In genomic region chr6:32047855-32048766, GRCh38 we compare ENCODE assay signal across 8 cellular contexts. TPM values are rescaled to one million over a fixed set of nuclear protein-coding genes. Genes with fewer than 3 reads are reported as not detected.
DNase-seq lines count a peak whose midpoint lies in the region; ATAC-seq, FAIRE-seq and TF ChIP-seq lines count a peak whose summit lies in the region.

No MANE protein-coding gene starts in this region.

- H3K9me3 Mint-ChIP-seq in Caco-2 (ENCODE audit: unreplicated experiment): no peaks in the 10 kb centered on the region

- no peaks in the 10 kb centered on the region for H3K27me3 ChIP-seq in Caco-2 (replicated peaks; ENCODE audit: control insufficient read depth, insufficient read depth, low read length)
- no peaks in the 10 kb centered on the region for H3K27me3 ChIP-seq in ascending aorta
- no peaks in the 10 kb centered on the region for H3K27me3 ChIP-seq in small intestine (ENCODE audit: control insufficient read depth in 2 of 2, insufficient read depth in 2 of 2, low read length in 2 of 2)

- H3K9me3 ChIP-seq in Caco-2 (no peaks in the 10 kb centered on the region), ascending aorta (no peaks in the 10 kb centered on the region), small intestine (ENCODE audit: control insufficient read depth, low read depth) (no peaks in the 10 kb centered on the region)

- no peaks in the 10 kb centered on the region for H3K27me3 Mint-ChIP-seq in Caco-2 (ENCODE audit: insufficient read depth, unreplicated experiment)

- intact Hi-C loops in Caco-2 (cut with micrococcal nuclease; ENCODE audit: unreplicated experiment) (no loop called here), ascending aorta (cut with DNase I) (loop anchor here (2.0 to 10.0 kb wide), 3 partner anchors 39 to 107 kb away; partner anchors contain the start of genes PPT2 and PRRT1)

- H3K4me1 Mint-ChIP-seq in Caco-2 (ENCODE audit: low read depth, unreplicated experiment): no peaks in the 10 kb centered on the region

- no peaks in the 10 kb centered on the region for H3K36me3 Mint-ChIP-seq in Caco-2 (ENCODE audit: insufficient read depth, unreplicated experiment)

- H3K27ac ChIP-seq in ascending aorta: peak overlapping the region; percentile 69 to 77
- H3K27ac ChIP-seq in small intestine (ENCODE audit: low read depth in 1 of 2, low read length in 1 of 2): peak overlapping the region in 1 of 2 donors; percentile 52

- H3K36me3 ChIP-seq in Caco-2 (ENCODE audit: control insufficient read depth, insufficient read depth, low read length) (no peaks in the 10 kb centered on the region), ascending aorta (peaks cover 5 to 22% of the 10 kb centered on the region in 2 donors), small intestine (ENCODE audit: control insufficient read depth in 2 of 2, insufficient read depth in 2 of 2, low read length in 2 of 2) (no peaks in the 10 kb centered on the region)

- WGBS in small intestine, 3 donors: 41 to 51% (median 45%) methylated on average over 42 of the region's 42 CpGs

- CTCF ChIA-PET in Caco-2 (lab: Charles Lee): interaction anchor here (1.0 to 1.4 kb wide), 2 partner anchors 71 to 80 kb away, joined by 3 read pairs; partner anchors contain the start of gene ATF6B

- no peak overlapping the region for H3K4me3 ChIP-seq in Caco-2 (ENCODE audit: low read depth, low read length)
- H3K4me3 ChIP-seq in ascending aorta: no peak overlapping the region
- H3K4me3 ChIP-seq in small intestine (ENCODE audit: low read depth in 1 of 2, low read length in 2 of 2): no peak overlapping the region

- H3K27ac Mint-ChIP-seq in Caco-2 (ENCODE audit: unreplicated experiment): no peak overlapping the region

- TF ChIP-seq CTCF in Caco-2 (IDR thresholded peaks at IDR 0.05; ENCODE audit: insufficient read depth in 1 of 2, low read depth in 1 of 2, low read length in 1 of 2, severe bottlenecking in 1 of 2, unreplicated experiment in 1 of 2): peak; percentile 73 to 83
- TF ChIP-seq CTCF in ascending aorta (IDR thresholded peaks at IDR 0.05): peak; percentile 81 to 91 (median 83)

- POLR2A ChIA-PET in Caco-2 (lab: Charles Lee): no interaction called here

- peak; percentile 66 to 75 for DNase-seq in Caco-2
- peak; percentile 57 for DNase-seq in HT1080 (ENCODE audit: low read depth)
- peak; percentile 26 to 62 (median 47) for DNase-seq in T-helper 2 cell
- DNase-seq in ascending aorta (ENCODE audit: low spot score in 2 of 2): peak in 1 of 2 donors; percentile 87
- peak in 42 of 51 donors; percentile 4 to 73 (median 33) for DNase-seq in hypothalamus (lab: John Stamatoyannopoulos, UW)
- peak; percentile 79 for DNase-seq in small intestine
- no peak for DNase-seq in occipital lobe (lab: John Stamatoyannopoulos, UW)

- no peak for ATAC-seq in HG03457 (IDR thresholded peaks at IDR 0.05; ENCODE audit: unreplicated experiment)

- H3K4me1 ChIP-seq in Caco-2: peaks cover 7% of the 10 kb centered on the region
- H3K4me1 ChIP-seq in ascending aorta: peaks cover 0 to 19% of the 10 kb centered on the region in 2 donors
- H3K4me1 ChIP-seq in small intestine (ENCODE audit: control insufficient read depth in 2 of 2, insufficient read depth in 1 of 2, low read depth in 1 of 2, low read length in 1 of 2): no peaks in the 10 kb centered on the region

- FAIRE-seq in small intestine (lab: Jason Lieb, UNC): no peak

- no TSS peak for BruUV-seq in Caco-2 (replicated peaks; lab: Mats Ljungman, UMichigan)

- H3K4me3 Mint-ChIP-seq in Caco-2 (ENCODE audit: unreplicated experiment): no peak overlapping the region

RNA-seq across cellular contexts. Expression of gene CYP21A2, which starts 9.9 kb away (rescaled TPM):
- total RNA-seq in Caco-2 (2022): not detected in 2 replicates
- not detected in 2 replicates for total RNA-seq in HT1080 (2014; rRNA removed; shearing (Covaris generic))
- polyA plus RNA-seq in HT1080 (2015; cell fraction: cytosol; rRNA removed): not detected in 2 replicates
- polyA plus RNA-seq in HT1080 (2015; cell fraction: nucleus; rRNA removed): not detected in 2 replicates
- 14.0 TPM for total RNA-seq in ascending aorta
- polyA plus RNA-seq in small intestine: 1 to 10 TPM in 1 of 3 donors, under 1 TPM in 2; 0.18 to 3.4 (median 0.81) TPM
- total RNA-seq in occipital lobe: not detected

RNA-seq across cellular contexts. Expression of gene C4B, which starts 33.5 kb away (rescaled TPM):
- 1.1 and 1.4 TPM in 2 replicates for total RNA-seq in Caco-2 (2022)
- 0.27 and 1.2 TPM in 2 replicates for total RNA-seq in HT1080 (2014; rRNA removed; shearing (Covaris generic))
- 0.28 and 1.3 TPM in 2 replicates for polyA plus RNA-seq in HT1080 (2015; cell fraction: cytosol; rRNA removed)
- 1.0 and 2.6 TPM in 2 replicates for polyA plus RNA-seq in HT1080 (2015; cell fraction: nucleus; rRNA removed)
- total RNA-seq in ascending aorta: 133 TPM
- 10 to 100 TPM in 2 of 3 donors, 1 to 10 TPM in 1; 9.6 to 32.8 (median 20.3) TPM for polyA plus RNA-seq in small intestine
- 9.2 TPM for total RNA-seq in occipital lobe

Comparison
In these comparisons a context has a peak if more than half of its experiments do, and no peak if none do; other contexts are left out.
1. RNA of gene CYP21A2, which starts 9.9 kb away (total RNA-seq): 14.0 TPM in ascending aorta (single experiment); not detected in Caco-2, not detected in HT1080 and not detected in occipital lobe (single experiment); every median in the first group is over 10 times any median in the second.
2. RNA of gene C4B, which starts 33.5 kb away (total RNA-seq): 133 TPM in ascending aorta (single experiment); 9.2 TPM in occipital lobe (single experiment), 1.1 to 1.4 TPM in Caco-2 and 0.27 to 1.2 TPM in HT1080; every median in the first group is over 10 times any median in the second.